In genomic region chr17:51472670-51473069, GRCh38 we compare ENCODE assay signal across 17 cellular contexts.
DNase-seq lines count a peak whose midpoint lies in the region; ATAC-seq and TF ChIP-seq lines count a peak whose summit lies in the region.
"Had no signal": no experiment of that assay in that cellular context is flagged by ENCODE, and none has a peak within 500 bp of the region (broad histone marks: within the 10 kb centered on the region; RNA-seq: fewer than 3 reads in every experiment).

No MANE protein-coding gene starts in this region.

- DNase-seq in Jurkat, Clone E6-1 (ENCODE audit: low read depth, low spot score), result peak; percentile 40
- DNase-seq in NB4 (ENCODE audit: low read depth) (peak; percentile 9), left lung (no peak), MCF 10A (ENCODE audit: unreplicated experiment) (no peak), HT-29 (ENCODE audit: low spot score) (no peak)
- DNase-seq in activated CD8-positive, alpha-beta memory T cell treated with anti-CD3 and anti-CD28 coated beads, Interleukin-2, amount 50 U/mL, for 48 hours, result no peak
- DNase-seq: ACHN, DMS153, DMS79, GDM1, GM23248, HCEC 1CT had no signal

- H3K36me3 ChIP-seq in left lung, result no peaks in the 10 kb centered on the region

- no peaks in the 10 kb centered on the region for H3K36me3 Mint-ChIP-seq in stimulated activated memory B cell treated with anti-CD40 and anti-IgM and Interleukin-4, amounts not matched to agents 10 μg/mL and 1 μg/mL and 100 μg/mL, for 72 hours
- no peaks in the 10 kb centered on the region for H3K36me3 Mint-ChIP-seq in MCF 10A (ENCODE audit: insufficient read depth, unreplicated experiment)

- H3K27ac Mint-ChIP-seq in stimulated activated memory B cell treated with anti-CD40 and anti-IgM and Interleukin-4, amounts not matched to agents 10 μg/mL and 1 μg/mL and 100 μg/mL, for 72 hours, result no peak overlapping the region
- H3K27ac Mint-ChIP-seq in MCF 10A (ENCODE audit: low read depth, unreplicated experiment), result no peak overlapping the region
- H3K27ac Mint-ChIP-seq: CD4-positive, alpha-beta T cell; IgD-negative memory B cell had no signal

- no peaks in the 10 kb centered on the region for H3K27me3 Mint-ChIP-seq in stimulated activated memory B cell treated with anti-CD40 and anti-IgM and Interleukin-4, amounts not matched to agents 10 μg/mL and 1 μg/mL and 100 μg/mL, for 72 hours
- H3K27me3 Mint-ChIP-seq in MCF 10A (ENCODE audit: insufficient read depth, unreplicated experiment), result peaks cover 75% of the 10 kb centered on the region
- H3K27me3 Mint-ChIP-seq: IgD-negative memory B cell had no signal

- H3K4me3 Mint-ChIP-seq in stimulated activated memory B cell treated with anti-CD40 and anti-IgM and Interleukin-4, amounts not matched to agents 10 μg/mL and 1 μg/mL and 100 μg/mL, for 72 hours, result no peak overlapping the region
- no peak overlapping the region for H3K4me3 Mint-ChIP-seq in MCF 10A (ENCODE audit: unreplicated experiment)
- H3K4me3 Mint-ChIP-seq: CD4-positive, alpha-beta T cell; IgD-negative memory B cell had no signal

- CTCF ChIA-PET in MCF 10A (lab: Yijun Ruan, JAX), result interaction anchor here (6.9 kb wide), 1 partner anchor 12 kb away, joined by 29 read pairs; no protein-coding TSS in a partner anchor

- no peak overlapping the region for H3K4me3 ChIP-seq in Jurkat, Clone E6-1 (ENCODE audit: low read length)
- no peak overlapping the region for H3K4me3 ChIP-seq in NB4 (ENCODE audit: low read depth, low read length)
- no peak overlapping the region for H3K4me3 ChIP-seq in left lung
- H3K4me3 ChIP-seq: GM23248 had no signal

- TF ChIP-seq CTCF in NB4 (IDR thresholded peaks at IDR 0.05; ENCODE audit: low read depth, low read length), result no peak
- TF ChIP-seq CTCF in left lung (IDR thresholded peaks at IDR 0.05), result no peak
- no peak for TF ChIP-seq CTCF in MCF 10A (IDR thresholded peaks at IDR 0.05; ENCODE audit: unreplicated experiment)

- H3K4me1 ChIP-seq in left lung, result no peaks in the 10 kb centered on the region

- POLR2A ChIA-PET in MCF 10A (lab: Yijun Ruan, JAX), result interaction anchor here (0.7 kb wide), 1 partner anchor 148 kb away, joined by 3 read pairs; no protein-coding TSS in a partner anchor

- no peaks in the 10 kb centered on the region for H3K4me1 Mint-ChIP-seq in stimulated activated memory B cell treated with anti-CD40 and anti-IgM and Interleukin-4, amounts not matched to agents 10 μg/mL and 1 μg/mL and 100 μg/mL, for 72 hours
- no peaks in the 10 kb centered on the region for H3K4me1 Mint-ChIP-seq in MCF 10A (ENCODE audit: insufficient read depth, unreplicated experiment)
- H3K4me1 Mint-ChIP-seq: IgD-negative memory B cell had no signal

- BruUV-seq in MCF 10A (replicated peaks; lab: Mats Ljungman, UMichigan), result no TSS peak

- no peaks in the 10 kb centered on the region for H3K9me3 ChIP-seq in left lung

- TF ChIP-seq POLR2A in NB4 (IDR thresholded peaks at IDR 0.05; ENCODE audit: extremely low read depth, insufficient read length), result no peak

- peaks cover 0 to 8% of the 10 kb centered on the region in 2 donors for H3K27me3 ChIP-seq in left lung

- no peak overlapping the region for H3K27ac ChIP-seq in left lung
- H3K27ac ChIP-seq: C4-2B, GM23248, HL-60 had no signal

- intact Hi-C loops in left lung (cut with DNase I), result no loop called here
- intact Hi-C loops in MCF 10A (cut with micrococcal nuclease), result no loop called here

- H3K9me3 Mint-ChIP-seq in stimulated activated memory B cell treated with anti-CD40 and anti-IgM and Interleukin-4, amounts not matched to agents 10 μg/mL and 1 μg/mL and 100 μg/mL, for 72 hours, result no peaks in the 10 kb centered on the region
- H3K9me3 Mint-ChIP-seq in MCF 10A (ENCODE audit: unreplicated experiment), result no peaks in the 10 kb centered on the region
- H3K9me3 Mint-ChIP-seq: CD4-positive, alpha-beta T cell; IgD-negative memory B cell had no signal

- peak; percentile 29 for ATAC-seq in left lung
- peak; percentile 47 for ATAC-seq in stimulated activated memory B cell treated with anti-CD40 and anti-IgM and Interleukin-4, amounts not matched to agents 10 μg/mL and 1 μg/mL and 100 μg/mL, for 72 hours

Comparison
In these comparisons a context has a peak if more than half of its experiments do, and no peak if none do; other contexts are left out.
1. DNase-seq: peak in Jurkat, Clone E6-1 (single experiment) and NB4 (single experiment); none in left lung (0 of 2), MCF 10A (single experiment), activated CD8-positive, alpha-beta memory T cell treated with anti-CD3 and anti-CD28 coated beads, Interleukin-2, amount 50 U/mL, for 48 hours (single experiment) and HT-29 (single experiment).